13 cellular contexts compared by ENCODE assay signal in genomic region chr3:128971421-128971820, GRCh38. TPM values are rescaled to one million over a fixed set of nuclear protein-coding genes. Genes with fewer than 3 reads are reported as not detected.
DNase-seq lines count a peak whose midpoint lies in the region; ATAC-seq lines count a peak whose summit lies in the region.
"Had no signal": no experiment of that assay in that cellular context is flagged by ENCODE, and none has a peak within 500 bp of the region (broad histone marks: within the 10 kb centered on the region; RNA-seq: fewer than 3 reads in every experiment).

No MANE protein-coding gene starts in this region.

- ATAC-seq in HG02885 (IDR thresholded peaks at IDR 0.05; ENCODE audit: poor library complexity, unreplicated experiment) = no peak

- DNase-seq in GM03348 (ENCODE audit: low spot score) (peak; percentile 43), NCI-H2196 treated with DMSO at 0.1 percent for 48 hours (lab: John Stamatoyannopoulos, UW; ENCODE audit: unreplicated experiment) (peak; percentile 49), dermis microvascular lymphatic vessel endothelial cell (ENCODE audit: low read depth in 2 of 2) (peak; percentile 32 to 38), lung microvascular endothelial cell (ENCODE audit: low read depth in 2 of 2) (peak; percentile 50 to 59), COLO668 (lab: John Stamatoyannopoulos, UW; ENCODE audit: unreplicated experiment) (no peak), germinal center (ENCODE audit: low spot score) (no peak), putamen (ENCODE audit: low spot score) (no peak)
- DNase-seq: activated CD8-positive, alpha-beta memory T cell treated with anti-CD3 and anti-CD28 coated beads, Interleukin-2, amount 10 ng/mL, durations not matched to agents 7 days and 5 days; CD4-positive, CD25-positive, alpha-beta regulatory T cell; posterior cingulate gyrus; T1000 had no signal

RNA-seq across cellular contexts. Expression of gene CFAP92, which starts 22.5 kb away (rescaled TPM):
- total RNA-seq in dermis microvascular lymphatic vessel endothelial cell (0.51 and 1.0 TPM in 2 replicates), lung microvascular endothelial cell (0.60 and 0.65 TPM in 2 replicates)
- total RNA-seq: CD4-positive, CD25-positive, alpha-beta regulatory T cell; epithelial cell of proximal tubule had no signal

RNA-seq across cellular contexts. Expression of gene EFCC1, which starts 29.7 kb away (rescaled TPM):
- total RNA-seq in dermis microvascular lymphatic vessel endothelial cell (2.7 and 9.0 TPM in 2 replicates), lung microvascular endothelial cell (2.6 and 11.5 TPM in 2 replicates)
- total RNA-seq: epithelial cell of proximal tubule had no signal

Comparison
In these comparisons a context has a peak if more than half of its experiments do, and no peak if none do; other contexts are left out.
1. DNase-seq: peak in GM03348 (single experiment), NCI-H2196 treated with DMSO at 0.1 percent for 48 hours (single experiment), dermis microvascular lymphatic vessel endothelial cell (2 of 2) and lung microvascular endothelial cell (2 of 2); none in COLO668 (single experiment), germinal center (single experiment) and putamen (single experiment).